ENCODE assay signal across 27 cellular contexts in the genomic region with DNA sequence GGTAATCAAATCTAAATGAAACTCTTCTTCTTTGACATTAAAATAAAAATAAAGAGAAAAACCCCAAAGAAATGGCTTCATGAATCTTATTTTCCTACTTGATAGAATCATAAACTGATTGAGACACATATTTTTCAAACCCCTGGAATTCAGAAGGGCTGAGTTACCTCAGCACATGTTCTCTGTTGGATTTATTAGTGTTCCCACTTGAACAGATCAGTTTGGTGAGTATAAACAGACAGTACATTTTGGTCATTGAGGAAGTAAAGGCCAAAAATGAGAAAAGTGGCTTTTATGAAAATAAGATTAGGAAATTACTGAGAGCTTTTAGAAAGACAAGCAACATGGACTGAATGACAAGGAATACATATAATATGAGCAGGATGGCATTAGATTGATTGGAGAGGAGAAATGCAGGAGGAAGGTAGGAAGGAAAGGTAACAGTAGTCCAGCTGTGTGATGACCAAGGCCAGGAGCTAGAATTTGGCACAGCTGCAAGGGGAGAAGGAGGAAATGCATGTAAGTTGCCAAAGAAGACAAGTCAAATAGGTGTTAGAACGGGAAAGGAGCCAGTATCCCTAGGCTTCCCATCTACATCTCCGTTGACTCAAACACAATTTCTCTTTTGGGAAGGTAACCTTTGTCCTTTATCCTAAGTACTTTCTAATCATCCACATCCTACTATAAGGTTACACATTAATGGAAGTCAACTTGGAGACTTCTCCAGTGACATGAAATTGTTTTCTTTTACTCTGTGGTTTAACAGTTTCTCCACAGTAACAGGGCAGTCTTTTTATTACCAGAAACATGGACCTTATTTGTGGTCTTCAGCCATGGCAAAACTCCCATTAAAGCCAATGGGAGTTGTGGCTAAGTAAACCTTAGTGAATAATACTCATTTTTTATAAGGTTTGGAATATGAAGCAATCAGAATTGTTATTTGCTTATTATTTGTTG.
DNase-seq lines count a peak whose midpoint lies in the region; ATAC-seq and TF ChIP-seq lines count a peak whose summit lies in the region.
"Had no signal": no experiment of that assay in that cellular context is flagged by ENCODE, and none has a peak within 500 bp of the region (broad histone marks: within the 10 kb centered on the region; RNA-seq: fewer than 3 reads in every experiment).

No MANE protein-coding gene starts in this region.

- DNase-seq in NCI-H2196 (lab: John Stamatoyannopoulos, UW; ENCODE audit: unreplicated experiment) (peak; percentile 0), NCI-H2196 treated with DMSO at 0.1 percent for 48 hours (lab: John Stamatoyannopoulos, UW; ENCODE audit: unreplicated experiment) (no peak), astrocyte of the spinal cord (ENCODE audit: low read depth, low spot score) (peak; percentile 38), left ventricle myocardium inferior (peak; percentile 12), stromal cell of bone marrow (ENCODE audit: low read depth) (peak; percentile 86), NCI-H2081 (lab: John Stamatoyannopoulos, UW) (no peak)
- DNase-seq in NK-92 treated with Interleukin-12 subunit alpha and Interleukin-12 subunit beta, amount 100 ng/mL, for 24 hours (lab: John Stamatoyannopoulos, UW) = no peak
- DNase-seq: activated CD4-positive, alpha-beta memory T cell treated with anti-CD3 and anti-CD28 coated beads for 36 hours; activated CD4-positive, CD25-positive, alpha-beta regulatory T cell treated with anti-CD3 and anti-CD28 coated beads, Interleukin-2, amount 50 U/mL, for 72 hours; activated naive CD4-positive, alpha-beta T cell treated with Interleukin-2 at 50 U/mL for 16 hours; C1 segment of cervical spinal cord; COR-L47; DND-41; GF-D8; Kasumi-1; midbrain; naive thymus-derived CD8-positive, alpha-beta T cell; NCI-H1694; NCI-H2171; NCI-H524 treated with DMSO at 0.1 percent for 48 hours; PC-3; sigmoid colon; stimulated activated CD4-positive, alpha-beta T cell treated with anti-CD3 and anti-CD28 coated beads, Interleukin-4, amount 100 ng/mL, for 4 hours; T-helper 2 cell; trophoblast cell had no signal

- in situ Hi-C loops in astrocyte of the spinal cord (cut with HindIII; ENCODE audit: low sequenced_read_pairs) = no loop called here

- H3K4me3 ChIP-seq in astrocyte of the spinal cord (ENCODE audit: low read depth, low read length) (no peak overlapping the region), left ventricle myocardium inferior (no peak overlapping the region)
- H3K4me3 ChIP-seq: sigmoid colon had no signal

- peaks cover 5% of the 10 kb centered on the region for H3K4me1 ChIP-seq in left ventricle myocardium inferior
- H3K4me1 ChIP-seq: sigmoid colon had no signal

- H3K27ac ChIP-seq in left ventricle myocardium inferior (replicated peaks) = peak overlapping the region; percentile 24
- H3K27ac ChIP-seq: 22Rv1 had no signal

- TF ChIP-seq CTCF in astrocyte of the spinal cord (IDR thresholded peaks at IDR 0.05; ENCODE audit: low read depth, low read length) (no peak), left ventricle myocardium inferior (IDR thresholded peaks at IDR 0.05; ENCODE audit: borderline replicate concordance) (no peak)

- no peak for ATAC-seq in GM18873 (IDR thresholded peaks at IDR 0.05; ENCODE audit: low FRiP score, unreplicated experiment)
- ATAC-seq: naive thymus-derived CD8-positive, alpha-beta T cell; PC-3 had no signal

- H3K36me3 ChIP-seq in left ventricle myocardium inferior = no peaks in the 10 kb centered on the region
- H3K36me3 ChIP-seq: sigmoid colon had no signal

- no peaks in the 10 kb centered on the region for H3K27me3 ChIP-seq in left ventricle myocardium inferior (ENCODE audit: low read depth)
- H3K27me3 ChIP-seq: sigmoid colon had no signal

- intact Hi-C loops in left ventricle myocardium inferior (cut with micrococcal nuclease) = no loop called here

- no peaks in the 10 kb centered on the region for H3K9me3 ChIP-seq in left ventricle myocardium inferior (replicated peaks)
- H3K9me3 ChIP-seq: sigmoid colon had no signal

Comparison
In these comparisons a context has a peak if more than half of its experiments do, and no peak if none do; other contexts are left out.
1. DNase-seq: peak in NCI-H2196 (single experiment), astrocyte of the spinal cord (single experiment), left ventricle myocardium inferior (single experiment) and stromal cell of bone marrow (single experiment); none in NCI-H2196 treated with DMSO at 0.1 percent for 48 hours (single experiment), NCI-H2081 (0 of 2) and NK-92 treated with Interleukin-12 subunit alpha and Interleukin-12 subunit beta, amount 100 ng/mL, for 24 hours (single experiment).